ENCODE assay signal across 8 cellular contexts in genomic region chr9:37953775-37954437, GRCh38. TPM values are rescaled to one million over a fixed set of nuclear protein-coding genes. Genes with fewer than 3 reads are reported as not detected.
DNase-seq lines count a peak whose midpoint lies in the region; ATAC-seq and TF ChIP-seq lines count a peak whose summit lies in the region.

No MANE protein-coding gene starts in this region.

- H3K27ac Mint-ChIP-seq in activated CD8-positive, alpha-beta T cell treated with anti-CD3 and anti-CD28 coated beads, Interleukin-2, amount 10 ng/mL, durations not matched to agents 7 days and 5 days, result peak overlapping the region; percentile 11

- peak overlapping the region; percentile 85 for H3K4me2 ChIP-seq in BLaER1

- no peaks in the 10 kb centered on the region for H3K9me3 ChIP-seq in BLaER1
- H3K9me3 ChIP-seq in right atrium auricular region, result no peaks in the 10 kb centered on the region

- H3K9me3 Mint-ChIP-seq in activated CD8-positive, alpha-beta T cell treated with anti-CD3 and anti-CD28 coated beads, Interleukin-2, amount 10 ng/mL, durations not matched to agents 7 days and 5 days (ENCODE audit: insufficient read depth), result no peaks in the 10 kb centered on the region

- CTCF ChIA-PET in activated CD8-positive, alpha-beta T cell treated with anti-CD3 and anti-CD28 coated beads, Interleukin-2, amount 10 ng/mL, durations not matched to agents 7 days and 5 days (lab: Charles Lee), result no interaction called here

- ATAC-seq in GM19328 (IDR thresholded peaks at IDR 0.05; ENCODE audit: unreplicated experiment) (peak; percentile 47), HG03196 (IDR thresholded peaks at IDR 0.05; ENCODE audit: unreplicated experiment) (peak; percentile 76)
- ATAC-seq in activated CD8-positive, alpha-beta T cell treated with anti-CD3 and anti-CD28 coated beads, Interleukin-2, amount 10 ng/mL, durations not matched to agents 7 days and 5 days, result peak; percentile 35

- H3K4me1 Mint-ChIP-seq in activated CD8-positive, alpha-beta T cell treated with anti-CD3 and anti-CD28 coated beads, Interleukin-2, amount 10 ng/mL, durations not matched to agents 7 days and 5 days (ENCODE audit: low read depth), result peaks cover 14% of the 10 kb centered on the region

- no peak for DNase-seq in activated CD8-positive, alpha-beta T cell treated with anti-CD3 and anti-CD28 coated beads, Interleukin-2, amount 10 ng/mL, durations not matched to agents 7 days and 5 days
- DNase-seq in right atrium auricular region (ENCODE audit: low spot score) (peak; percentile 70), islet precursor cell (no peak), KBM-7 (no peak)
- peak; percentile 62 for DNase-seq in stimulated activated CD8-positive, alpha-beta memory T cell treated with anti-CD3 and anti-CD28 coated beads, Interleukin-4, amount 100 ng/mL, for 48 hours

- peak overlapping the region; percentile 64 for H3K9ac ChIP-seq in BLaER1

- no peak for TF ChIP-seq CTCF in right atrium auricular region (IDR thresholded peaks at IDR 0.05)

- no peaks in the 10 kb centered on the region for H3K36me3 ChIP-seq in BLaER1
- peaks cover 25% of the 10 kb centered on the region for H3K36me3 ChIP-seq in right atrium auricular region

- no peaks in the 10 kb centered on the region for H3K27me3 Mint-ChIP-seq in activated CD8-positive, alpha-beta T cell treated with anti-CD3 and anti-CD28 coated beads, Interleukin-2, amount 10 ng/mL, durations not matched to agents 7 days and 5 days (ENCODE audit: low read depth)

- H3K27me3 ChIP-seq in BLaER1 (no peaks in the 10 kb centered on the region; the same call in 1 of the 2 replicates), right atrium auricular region (no peaks in the 10 kb centered on the region)

- H3K4me3 ChIP-seq in BLaER1 (no peak overlapping the region), right atrium auricular region (no peak overlapping the region)

- in situ Hi-C loops in KBM-7 (cut with MboI; ENCODE audit: low pct_unique_long_range_greater_than_20kb, low sequenced_read_pairs), result no loop called here

- H3K36me3 Mint-ChIP-seq in activated CD8-positive, alpha-beta T cell treated with anti-CD3 and anti-CD28 coated beads, Interleukin-2, amount 10 ng/mL, durations not matched to agents 7 days and 5 days (ENCODE audit: low read depth), result no peaks in the 10 kb centered on the region

- POLR2A ChIA-PET in activated CD8-positive, alpha-beta T cell treated with anti-CD3 and anti-CD28 coated beads, Interleukin-2, amount 10 ng/mL, durations not matched to agents 7 days and 5 days (lab: Charles Lee), result no interaction called here

- no peaks in the 10 kb centered on the region for H4K20me1 ChIP-seq in BLaER1

- H3K27ac ChIP-seq in BLaER1 (peak overlapping the region; percentile 62), right atrium auricular region (peak overlapping the region; percentile 63 to 77)

- H3K4me3 Mint-ChIP-seq in activated CD8-positive, alpha-beta T cell treated with anti-CD3 and anti-CD28 coated beads, Interleukin-2, amount 10 ng/mL, durations not matched to agents 7 days and 5 days, result no peak overlapping the region

- peaks cover 84% of the 10 kb centered on the region for H3K4me1 ChIP-seq in BLaER1
- peaks cover 0 to 58% of the 10 kb centered on the region in 2 donors for H3K4me1 ChIP-seq in right atrium auricular region

RNA-seq across cellular contexts. Expression of gene SLC25A51, which starts 50.0 kb away (rescaled TPM):
- total RNA-seq in activated CD8-positive, alpha-beta T cell treated with anti-CD3 and anti-CD28 coated beads, Interleukin-2, amount 10 ng/mL, durations not matched to agents 7 days and 5 days, result 10 to 100 TPM; 31.7 to 33.6 TPM
- 10 to 100 TPM; 23.5 to 27.1 TPM for total RNA-seq in right atrium auricular region

Comparison
In these comparisons a context has a peak if more than half of its experiments do, and no peak if none do; other contexts are left out.
1. DNase-seq: peak in right atrium auricular region (single experiment) and stimulated activated CD8-positive, alpha-beta memory T cell treated with anti-CD3 and anti-CD28 coated beads, Interleukin-4, amount 100 ng/mL, for 48 hours (single experiment); none in activated CD8-positive, alpha-beta T cell treated with anti-CD3 and anti-CD28 coated beads, Interleukin-2, amount 10 ng/mL, durations not matched to agents 7 days and 5 days (single experiment), islet precursor cell (single experiment) and KBM-7 (single experiment).
2. Peak in every context shown above with its lines, with median percentiles within 50 percentile points of each other: ATAC-seq.